In the genomic region with DNA sequence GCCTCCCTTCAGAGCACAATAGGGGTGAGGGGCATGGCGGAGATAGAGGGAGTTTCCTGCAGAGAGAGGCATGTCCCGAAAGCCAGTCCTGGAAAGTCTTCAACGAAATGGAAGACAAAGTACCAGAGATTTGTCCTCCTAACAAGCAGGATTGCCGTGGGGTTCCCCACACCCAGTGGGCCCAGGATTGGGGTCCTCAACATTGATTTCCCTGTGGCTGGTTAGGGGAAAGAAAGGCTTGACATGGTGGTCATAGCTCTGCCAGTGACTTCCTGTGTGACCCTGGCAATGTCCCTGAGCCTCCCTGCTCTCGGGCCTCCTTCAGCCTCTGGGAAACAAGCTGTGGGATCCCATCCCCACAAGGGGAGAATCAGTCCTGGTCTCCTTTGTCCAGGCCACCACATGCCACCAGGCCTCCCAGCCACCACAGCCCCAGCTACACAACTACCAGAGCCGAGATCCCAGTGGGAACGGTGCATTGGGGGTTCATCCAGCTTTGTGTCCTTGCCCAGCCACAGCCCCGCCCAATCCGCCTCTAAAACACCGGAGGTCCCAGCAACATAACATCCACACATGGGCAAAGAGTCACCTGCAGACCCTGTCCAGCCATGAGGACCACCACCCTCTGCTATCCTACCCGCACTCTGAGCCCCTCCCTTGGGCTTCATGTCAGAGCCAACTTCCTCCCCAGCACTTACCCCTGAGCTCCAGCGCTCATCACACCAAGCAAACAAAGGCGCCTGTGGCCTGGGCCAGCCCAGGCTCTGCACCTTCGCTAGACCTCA, we compare ENCODE assay signal across 17 cellular contexts.
"Had no signal": no experiment of that assay in that cellular context is flagged by ENCODE, and none has a peak within 500 bp of the region (broad histone marks: within the 10 kb centered on the region; RNA-seq: fewer than 3 reads in every experiment).

No MANE protein-coding gene starts in this region.

- DNase-seq: effector memory CD4-positive, alpha-beta T cell; glutamatergic neuron; immature natural killer cell; left lung; lower lobe of right lung; mesenchymal stem cell; midbrain; naive B cell; small intestine; stimulated activated CD4-positive, alpha-beta T cell treated with anti-CD3 and anti-CD28 coated beads, Interleukin-12 subunit alpha, Interleukin-12 subunit beta, amount 100 ng/mL, for 4 hours; tibial artery had no signal

- H3K9me3 ChIP-seq: lower lobe of right lung, vagina had no signal

- H3K36me3 ChIP-seq: left lung, lower lobe of right lung, tibial artery, upper lobe of left lung, vagina had no signal

- H3K27me3 ChIP-seq: gastroesophageal sphincter, tibial artery, upper lobe of left lung, vagina had no signal

- ATAC-seq: esophagus mucosa, gastroesophageal sphincter, left lung had no signal

- H3K4me3 Mint-ChIP-seq: immature natural killer cell; naive B cell; nephron; stimulated activated naive CD8-positive, alpha-beta T cell treated with anti-CD3 and anti-CD28 coated beads, Interleukin-15, Interleukin-2, amounts not matched to agents 100 ng/mL and 50 ng/mL, for 24 hours had no signal

- H3K4me3 ChIP-seq: gastroesophageal sphincter, left lung, lower lobe of right lung, tibial artery, upper lobe of left lung, vagina had no signal

- H3K27ac ChIP-seq: gastroesophageal sphincter, left lung, lower lobe of right lung, tibial artery, upper lobe of left lung, vagina had no signal

- H3K4me1 ChIP-seq: gastroesophageal sphincter, left lung, lower lobe of right lung, tibial artery, upper lobe of left lung, vagina had no signal

- H3K27ac Mint-ChIP-seq: nephron; stimulated activated naive CD8-positive, alpha-beta T cell treated with anti-CD3 and anti-CD28 coated beads, Interleukin-15, Interleukin-2, amounts not matched to agents 100 ng/mL and 50 ng/mL, for 24 hours had no signal

- H3K27me3 Mint-ChIP-seq: stimulated activated naive CD8-positive, alpha-beta T cell treated with anti-CD3 and anti-CD28 coated beads, Interleukin-15, Interleukin-2, amounts not matched to agents 100 ng/mL and 50 ng/mL, for 24 hours had no signal

- H3K4me1 Mint-ChIP-seq: immature natural killer cell, naive B cell had no signal
